1 cellular context compared by ENCODE assay signal in the genomic region with DNA sequence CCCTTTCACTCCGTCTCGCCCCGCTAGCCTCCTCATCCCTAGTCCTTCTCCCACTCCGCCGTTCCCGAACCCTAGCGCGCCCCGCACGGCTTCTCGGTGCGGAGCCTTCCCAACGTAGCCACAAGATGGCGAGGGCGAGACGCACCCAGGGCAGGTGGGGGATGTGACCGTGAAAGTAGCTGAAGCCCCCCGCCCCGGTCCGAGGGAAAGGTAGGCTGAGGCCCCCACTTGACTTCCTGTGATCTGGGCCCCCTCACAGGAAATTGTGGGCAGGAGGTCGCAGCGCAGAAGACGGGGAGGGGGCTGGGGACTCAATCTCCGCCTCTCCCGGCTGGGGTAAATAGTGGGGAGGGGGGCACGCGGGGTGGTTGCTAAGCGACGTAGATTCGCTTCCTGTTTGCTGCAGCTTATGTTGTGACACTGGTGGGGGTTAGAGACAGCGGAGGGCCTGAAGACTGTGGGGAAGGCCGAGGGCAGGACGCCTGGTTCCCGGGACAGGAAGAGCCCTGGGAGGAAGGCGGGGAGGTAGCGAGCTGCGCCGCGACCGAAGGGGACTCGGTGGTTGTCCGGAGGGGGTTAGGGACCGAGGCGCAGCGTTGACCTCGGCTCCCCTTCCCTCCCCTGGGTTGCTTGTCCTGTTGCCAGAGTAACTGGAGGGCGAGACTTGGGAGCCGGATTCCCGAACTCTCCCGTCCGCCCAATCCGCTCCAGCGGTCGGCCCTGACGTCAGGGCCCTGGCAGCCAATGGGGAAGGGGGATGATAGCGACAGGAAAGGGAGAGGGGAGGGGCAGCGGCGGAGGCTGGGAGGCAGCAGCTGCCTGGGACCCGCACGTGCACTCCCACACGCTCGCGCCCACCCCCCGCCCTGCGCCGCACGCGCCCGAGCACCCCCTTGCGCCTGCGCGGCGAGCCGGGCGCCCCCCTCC.
TF ChIP-seq lines count a peak whose summit lies in the region.

No MANE protein-coding gene starts in this region.

TF ChIP-seq in H1, 55 proteins besides CTCF, POLR2A, EP300 and RAD21:
- TF ChIP-seq TBP (IDR thresholded peaks at IDR 0.05; ENCODE audit: low read depth, low read length) (0 out of 2 replicates have a peak, but pooled peaks have one; percentile 18), SP2 (IDR thresholded peaks at IDR 0.05; ENCODE audit: low read length) (no peak), TAF7 (optimal IDR thresholded peaks at IDR 0.05; ENCODE audit: borderline replicate concordance, low read depth, low read length) (no peak), SP1 (IDR thresholded peaks at IDR 0.05; ENCODE audit: low read depth, low read length) (peak; percentile 71), CTBP2 (IDR thresholded peaks at IDR 0.05; ENCODE audit: borderline replicate concordance, insufficient read depth, insufficient read length, low read length) (no peak), BRCA1 (IDR thresholded peaks at IDR 0.05; ENCODE audit: low read depth, low read length) (peak; percentile 68), RBBP5 (IDR thresholded peaks at IDR 0.05; ENCODE audit: borderline replicate concordance, low read depth, low read length) (0 out of 2 replicates have a peak, but pooled peaks have one; percentile 35), HDAC6 (IDR thresholded peaks at IDR 0.05; ENCODE audit: low read depth, low read length) (no peak), TEAD4 (IDR thresholded peaks at IDR 0.05; ENCODE audit: low read depth, low read length) (no peak), BCL11A (IDR thresholded peaks at IDR 0.05; ENCODE audit: low read depth in 2 of 2, low read length in 2 of 2) (no peak), SP4 (IDR thresholded peaks at IDR 0.05; ENCODE audit: low read length) (0 out of 2 replicates have a peak, but pooled peaks have one; percentile 42), PHF8 (conservative IDR thresholded peaks at IDR 0.05; ENCODE audit: low read depth, low read length) (no peak), BACH1 (IDR thresholded peaks at IDR 0.05; ENCODE audit: low read length) (no peak), NRF1 (IDR thresholded peaks at IDR 0.05; ENCODE audit: low read depth, low read length) (peak; percentile 51), RXRA (IDR thresholded peaks at IDR 0.05; ENCODE audit: insufficient read depth, low read depth, low read length) (no peak), POU5F1 (IDR thresholded peaks at IDR 0.05; ENCODE audit: low read depth, low read length) (no peak), CREB1 (IDR thresholded peaks at IDR 0.05) (peak; percentile 86), JUN (IDR thresholded peaks at IDR 0.05; ENCODE audit: low read depth, low read length) (no peak), POLR2AphosphoS5 (IDR thresholded peaks at IDR 0.05; ENCODE audit: low read depth, low read length) (0 out of 2 replicates have a peak, but pooled peaks have one; percentile 47), MAFK (IDR thresholded peaks at IDR 0.05; ENCODE audit: low read depth, low read length) (no peak), CHD1 (IDR thresholded peaks at IDR 0.05; ENCODE audit: low read depth, low read length) (no peak), CHD2 (IDR thresholded peaks at IDR 0.05; ENCODE audit: low read length) (peak; percentile 85; the same call in 1 of the 2 replicates), SIX5 (IDR thresholded peaks at IDR 0.05; ENCODE audit: low read depth, low read length) (no peak), RFX5 (IDR thresholded peaks at IDR 0.05; ENCODE audit: borderline replicate concordance, low read depth, low read length) (0 out of 2 replicates have a peak, but pooled peaks have one; percentile 45), SIN3A (conservative IDR thresholded peaks at IDR 0.05 in 1 of 2, IDR thresholded peaks at IDR 0.05 in 1 of 2; ENCODE audit: low read depth in 1 of 2, low read length in 2 of 2) (peak; percentile 84 to 96; a peak in 3 of 4 replicates)
- TF ChIP-seq, protein P1, sequence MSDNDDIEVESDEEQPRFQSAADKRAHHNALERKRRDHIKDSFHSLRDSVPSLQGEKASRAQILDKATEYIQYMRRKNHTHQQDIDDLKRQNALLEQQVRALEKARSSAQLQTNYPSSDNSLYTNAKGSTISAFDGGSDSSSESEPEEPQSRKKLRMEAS (IDR thresholded peaks at IDR 0.05), result peak; percentile 94
- TF ChIP-seq, protein P2, sequence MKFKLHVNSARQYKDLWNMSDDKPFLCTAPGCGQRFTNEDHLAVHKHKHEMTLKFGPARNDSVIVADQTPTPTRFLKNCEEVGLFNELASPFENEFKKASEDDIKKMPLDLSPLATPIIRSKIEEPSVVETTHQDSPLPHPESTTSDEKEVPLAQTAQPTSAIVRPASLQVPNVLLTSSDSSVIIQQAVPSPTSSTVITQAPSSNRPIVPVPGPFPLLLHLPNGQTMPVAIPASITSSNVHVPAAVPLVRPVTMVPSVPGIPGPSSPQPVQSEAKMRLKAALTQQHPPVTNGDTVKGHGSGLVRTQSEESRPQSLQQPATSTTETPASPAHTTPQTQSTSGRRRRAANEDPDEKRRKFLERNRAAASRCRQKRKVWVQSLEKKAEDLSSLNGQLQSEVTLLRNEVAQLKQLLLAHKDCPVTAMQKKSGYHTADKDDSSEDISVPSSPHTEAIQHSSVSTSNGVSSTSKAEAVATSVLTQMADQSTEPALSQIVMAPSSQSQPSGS (IDR thresholded peaks at IDR 0.05; ENCODE audit: low read length), result no peak
- TF ChIP-seq, protein P3, sequence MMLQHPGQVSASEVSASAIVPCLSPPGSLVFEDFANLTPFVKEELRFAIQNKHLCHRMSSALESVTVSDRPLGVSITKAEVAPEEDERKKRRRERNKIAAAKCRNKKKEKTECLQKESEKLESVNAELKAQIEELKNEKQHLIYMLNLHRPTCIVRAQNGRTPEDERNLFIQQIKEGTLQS (IDR thresholded peaks at IDR 0.05; ENCODE audit: insufficient read depth, low read depth, low read length), result no peak
- TF ChIP-seq, protein P4, sequence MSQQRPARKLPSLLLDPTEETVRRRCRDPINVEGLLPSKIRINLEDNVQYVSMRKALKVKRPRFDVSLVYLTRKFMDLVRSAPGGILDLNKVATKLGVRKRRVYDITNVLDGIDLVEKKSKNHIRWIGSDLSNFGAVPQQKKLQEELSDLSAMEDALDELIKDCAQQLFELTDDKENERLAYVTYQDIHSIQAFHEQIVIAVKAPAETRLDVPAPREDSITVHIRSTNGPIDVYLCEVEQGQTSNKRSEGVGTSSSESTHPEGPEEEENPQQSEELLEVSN (IDR thresholded peaks at IDR 0.05), result peak; percentile 48; the same call in 1 of the 2 replicates
